1 cellular context compared by ENCODE assay signal in the genomic region with DNA sequence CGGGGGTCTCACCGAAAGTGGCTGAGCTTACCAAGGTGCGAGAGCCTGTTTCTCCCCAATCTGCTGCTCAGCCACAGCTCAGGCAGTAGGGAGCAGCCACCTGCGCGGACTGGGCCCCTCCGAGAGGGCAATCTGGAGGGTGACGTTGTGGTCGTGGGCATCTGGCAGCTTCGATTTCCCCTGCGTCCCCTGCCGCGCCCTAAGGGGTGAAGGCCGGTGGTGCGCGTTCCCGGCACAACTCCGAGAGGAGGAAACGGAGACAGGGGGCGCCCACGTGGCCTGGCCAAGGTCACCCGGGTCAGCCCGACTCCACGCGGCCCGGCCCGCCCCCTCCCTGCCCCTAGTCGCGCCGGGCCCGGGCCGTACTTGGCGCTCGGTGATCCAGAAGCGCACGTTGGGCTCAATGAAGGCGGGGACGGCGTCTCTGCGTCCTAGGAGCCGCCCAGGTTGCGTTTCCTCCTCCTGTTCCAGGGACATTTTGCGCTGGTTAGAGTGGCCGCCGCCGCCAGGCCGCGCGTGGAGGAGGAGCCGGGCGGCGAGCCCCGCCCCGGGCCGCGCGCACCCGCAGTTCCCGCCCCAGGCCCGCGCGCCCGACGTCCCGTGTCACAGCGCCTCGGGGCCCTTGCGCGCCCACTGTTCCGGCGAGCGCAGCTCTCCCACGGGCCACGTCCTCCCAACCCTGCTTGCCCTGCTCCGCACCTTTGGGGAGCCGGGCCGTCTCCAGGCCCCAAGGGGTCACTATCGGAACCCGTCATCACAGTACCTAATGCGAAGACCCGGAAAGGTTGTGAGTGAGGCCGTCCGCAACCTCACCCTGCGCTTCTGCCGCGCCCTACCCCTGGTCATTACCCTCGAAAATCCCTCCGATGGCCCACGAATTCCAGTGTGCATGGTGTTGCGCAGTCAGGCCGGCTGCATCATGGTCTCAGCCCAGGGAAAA.
A peak's percentile ranks its signal among the peaks of the same experiment; 100 is the strongest.
TF ChIP-seq lines count a peak whose summit lies in the region.

A gene with protein sequence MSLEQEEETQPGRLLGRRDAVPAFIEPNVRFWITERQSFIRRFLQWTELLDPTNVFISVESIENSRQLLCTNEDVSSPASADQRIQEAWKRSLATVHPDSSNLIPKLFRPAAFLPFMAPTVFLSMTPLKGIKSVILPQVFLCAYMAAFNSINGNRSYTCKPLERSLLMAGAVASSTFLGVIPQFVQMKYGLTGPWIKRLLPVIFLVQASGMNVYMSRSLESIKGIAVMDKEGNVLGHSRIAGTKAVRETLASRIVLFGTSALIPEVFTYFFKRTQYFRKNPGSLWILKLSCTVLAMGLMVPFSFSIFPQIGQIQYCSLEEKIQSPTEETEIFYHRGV (minus strand): TSS at position 544 of the 940 bp plus-strand sequence. CDS start 67 bp downstream, at position 477.

TF ChIP-seq in WTC11, 78 proteins besides CTCF, POLR2A, EP300 and RAD21 (continued from another document):
- TF ChIP-seq, protein P1, sequence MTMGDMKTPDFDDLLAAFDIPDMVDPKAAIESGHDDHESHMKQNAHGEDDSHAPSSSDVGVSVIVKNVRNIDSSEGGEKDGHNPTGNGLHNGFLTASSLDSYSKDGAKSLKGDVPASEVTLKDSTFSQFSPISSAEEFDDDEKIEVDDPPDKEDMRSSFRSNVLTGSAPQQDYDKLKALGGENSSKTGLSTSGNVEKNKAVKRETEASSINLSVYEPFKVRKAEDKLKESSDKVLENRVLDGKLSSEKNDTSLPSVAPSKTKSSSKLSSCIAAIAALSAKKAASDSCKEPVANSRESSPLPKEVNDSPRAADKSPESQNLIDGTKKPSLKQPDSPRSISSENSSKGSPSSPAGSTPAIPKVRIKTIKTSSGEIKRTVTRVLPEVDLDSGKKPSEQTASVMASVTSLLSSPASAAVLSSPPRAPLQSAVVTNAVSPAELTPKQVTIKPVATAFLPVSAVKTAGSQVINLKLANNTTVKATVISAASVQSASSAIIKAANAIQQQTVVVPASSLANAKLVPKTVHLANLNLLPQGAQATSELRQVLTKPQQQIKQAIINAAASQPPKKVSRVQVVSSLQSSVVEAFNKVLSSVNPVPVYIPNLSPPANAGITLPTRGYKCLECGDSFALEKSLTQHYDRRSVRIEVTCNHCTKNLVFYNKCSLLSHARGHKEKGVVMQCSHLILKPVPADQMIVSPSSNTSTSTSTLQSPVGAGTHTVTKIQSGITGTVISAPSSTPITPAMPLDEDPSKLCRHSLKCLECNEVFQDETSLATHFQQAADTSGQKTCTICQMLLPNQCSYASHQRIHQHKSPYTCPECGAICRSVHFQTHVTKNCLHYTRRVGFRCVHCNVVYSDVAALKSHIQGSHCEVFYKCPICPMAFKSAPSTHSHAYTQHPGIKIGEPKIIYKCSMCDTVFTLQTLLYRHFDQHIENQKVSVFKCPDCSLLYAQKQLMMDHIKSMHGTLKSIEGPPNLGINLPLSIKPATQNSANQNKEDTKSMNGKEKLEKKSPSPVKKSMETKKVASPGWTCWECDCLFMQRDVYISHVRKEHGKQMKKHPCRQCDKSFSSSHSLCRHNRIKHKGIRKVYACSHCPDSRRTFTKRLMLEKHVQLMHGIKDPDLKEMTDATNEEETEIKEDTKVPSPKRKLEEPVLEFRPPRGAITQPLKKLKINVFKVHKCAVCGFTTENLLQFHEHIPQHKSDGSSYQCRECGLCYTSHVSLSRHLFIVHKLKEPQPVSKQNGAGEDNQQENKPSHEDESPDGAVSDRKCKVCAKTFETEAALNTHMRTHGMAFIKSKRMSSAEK (CRISPR knock-in tag; IDR thresholded peaks at IDR 0.05; ENCODE audit: borderline replicate concordance), result no peak
- TF ChIP-seq, protein P2, sequence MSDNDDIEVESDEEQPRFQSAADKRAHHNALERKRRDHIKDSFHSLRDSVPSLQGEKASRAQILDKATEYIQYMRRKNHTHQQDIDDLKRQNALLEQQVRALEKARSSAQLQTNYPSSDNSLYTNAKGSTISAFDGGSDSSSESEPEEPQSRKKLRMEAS (CRISPR knock-in tag; IDR thresholded peaks at IDR 0.05), result peak; percentile 91
- TF ChIP-seq, protein P3, sequence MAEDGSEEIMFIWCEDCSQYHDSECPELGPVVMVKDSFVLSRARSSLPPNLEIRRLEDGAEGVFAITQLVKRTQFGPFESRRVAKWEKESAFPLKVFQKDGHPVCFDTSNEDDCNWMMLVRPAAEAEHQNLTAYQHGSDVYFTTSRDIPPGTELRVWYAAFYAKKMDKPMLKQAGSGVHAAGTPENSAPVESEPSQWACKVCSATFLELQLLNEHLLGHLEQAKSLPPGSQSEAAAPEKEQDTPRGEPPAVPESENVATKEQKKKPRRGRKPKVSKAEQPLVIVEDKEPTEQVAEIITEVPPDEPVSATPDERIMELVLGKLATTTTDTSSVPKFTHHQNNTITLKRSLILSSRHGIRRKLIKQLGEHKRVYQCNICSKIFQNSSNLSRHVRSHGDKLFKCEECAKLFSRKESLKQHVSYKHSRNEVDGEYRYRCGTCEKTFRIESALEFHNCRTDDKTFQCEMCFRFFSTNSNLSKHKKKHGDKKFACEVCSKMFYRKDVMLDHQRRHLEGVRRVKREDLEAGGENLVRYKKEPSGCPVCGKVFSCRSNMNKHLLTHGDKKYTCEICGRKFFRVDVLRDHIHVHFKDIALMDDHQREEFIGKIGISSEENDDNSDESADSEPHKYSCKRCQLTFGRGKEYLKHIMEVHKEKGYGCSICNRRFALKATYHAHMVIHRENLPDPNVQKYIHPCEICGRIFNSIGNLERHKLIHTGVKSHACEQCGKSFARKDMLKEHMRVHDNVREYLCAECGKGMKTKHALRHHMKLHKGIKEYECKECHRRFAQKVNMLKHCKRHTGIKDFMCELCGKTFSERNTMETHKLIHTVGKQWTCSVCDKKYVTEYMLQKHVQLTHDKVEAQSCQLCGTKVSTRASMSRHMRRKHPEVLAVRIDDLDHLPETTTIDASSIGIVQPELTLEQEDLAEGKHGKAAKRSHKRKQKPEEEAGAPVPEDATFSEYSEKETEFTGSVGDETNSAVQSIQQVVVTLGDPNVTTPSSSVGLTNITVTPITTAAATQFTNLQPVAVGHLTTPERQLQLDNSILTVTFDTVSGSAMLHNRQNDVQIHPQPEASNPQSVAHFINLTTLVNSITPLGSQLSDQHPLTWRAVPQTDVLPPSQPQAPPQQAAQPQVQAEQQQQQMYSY (CRISPR knock-in tag; IDR thresholded peaks at IDR 0.05), result no peak
- 0 out of 2 replicates have a peak, but pooled peaks have one; percentile 11 for TF ChIP-seq TEAD1 (CRISPR knock-in tag; IDR thresholded peaks at IDR 0.05)
- TF ChIP-seq, protein P4, sequence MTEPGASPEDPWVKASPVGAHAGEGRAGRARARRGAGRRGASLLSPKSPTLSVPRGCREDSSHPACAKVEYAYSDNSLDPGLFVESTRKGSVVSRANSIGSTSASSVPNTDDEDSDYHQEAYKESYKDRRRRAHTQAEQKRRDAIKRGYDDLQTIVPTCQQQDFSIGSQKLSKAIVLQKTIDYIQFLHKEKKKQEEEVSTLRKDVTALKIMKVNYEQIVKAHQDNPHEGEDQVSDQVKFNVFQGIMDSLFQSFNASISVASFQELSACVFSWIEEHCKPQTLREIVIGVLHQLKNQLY (CRISPR knock-in tag; IDR thresholded peaks at IDR 0.05), result no peak
- TF ChIP-seq, protein P5, sequence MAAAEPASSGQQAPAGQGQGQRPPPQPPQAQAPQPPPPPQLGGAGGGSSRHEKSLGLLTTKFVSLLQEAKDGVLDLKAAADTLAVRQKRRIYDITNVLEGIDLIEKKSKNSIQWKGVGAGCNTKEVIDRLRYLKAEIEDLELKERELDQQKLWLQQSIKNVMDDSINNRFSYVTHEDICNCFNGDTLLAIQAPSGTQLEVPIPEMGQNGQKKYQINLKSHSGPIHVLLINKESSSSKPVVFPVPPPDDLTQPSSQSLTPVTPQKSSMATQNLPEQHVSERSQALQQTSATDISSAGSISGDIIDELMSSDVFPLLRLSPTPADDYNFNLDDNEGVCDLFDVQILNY (CRISPR knock-in tag; IDR thresholded peaks at IDR 0.05), result peak; percentile 27; the same call in 1 of the 2 replicates
- no peak for TF ChIP-seq NR2C2 (CRISPR knock-in tag; IDR thresholded peaks at IDR 0.05)
- TF ChIP-seq TCF7 (CRISPR knock-in tag; IDR thresholded peaks at IDR 0.05; ENCODE audit: low read depth), result peak; percentile 70; the same call in 1 of the 2 replicates
- TF ChIP-seq ZNF423 (CRISPR knock-in tag; IDR thresholded peaks at IDR 0.05), result no peak
- TF ChIP-seq PRRX2 (CRISPR knock-in tag; IDR thresholded peaks at IDR 0.05), result no peak
- TF ChIP-seq TP53 (CRISPR knock-in tag; IDR thresholded peaks at IDR 0.05), result 0 out of 2 replicates have a peak, but pooled peaks have one; percentile 47
